12 cellular contexts compared by ENCODE assay signal in genomic region chr5:68450245-68450852, GRCh38.
DNase-seq lines count a peak whose midpoint lies in the region; ATAC-seq and TF ChIP-seq lines count a peak whose summit lies in the region.
"Had no signal": no experiment of that assay in that cellular context is flagged by ENCODE, and none has a peak within 500 bp of the region (broad histone marks: within the 10 kb centered on the region; RNA-seq: fewer than 3 reads in every experiment).

No MANE protein-coding gene starts in this region.

- H3K27ac ChIP-seq in lung (ENCODE audit: low read depth in 1 of 2, low read length in 1 of 2) = no peak overlapping the region
- H3K27ac ChIP-seq in tibial artery = peak overlapping the region; percentile 50 to 59
- no peak overlapping the region for H3K27ac ChIP-seq in sigmoid colon
- H3K27ac ChIP-seq: SJSA1 had no signal

- H3K9me3 ChIP-seq in lung (ENCODE audit: control insufficient read depth in 2 of 2, insufficient read depth in 1 of 2, low read length in 1 of 2) (no peaks in the 10 kb centered on the region), tibial artery (no peaks in the 10 kb centered on the region), sigmoid colon (no peaks in the 10 kb centered on the region)
- H3K9me3 ChIP-seq: SJSA1 had no signal

- no peak overlapping the region for H3K4me3 ChIP-seq in epithelial cell of esophagus (ENCODE audit: low read length)
- H3K4me3 ChIP-seq in lung = no peak overlapping the region
- no peak overlapping the region for H3K4me3 ChIP-seq in tibial artery
- H3K4me3 ChIP-seq in sigmoid colon = no peak overlapping the region
- H3K4me3 ChIP-seq: SJSA1 had no signal

- DNase-seq in NCI-H226 = peak; percentile 43
- peak; percentile 73 for DNase-seq in epithelial cell of esophagus (ENCODE audit: low read depth)
- no peak for DNase-seq in lung (ENCODE audit: low spot score)
- no peak for DNase-seq in tibial artery
- no peak for DNase-seq in NK-92 treated with Interleukin-12 subunit alpha and Interleukin-12 subunit beta, amount 100 ng/mL, for 24 hours (lab: John Stamatoyannopoulos, UW)
- DNase-seq in sigmoid colon = no peak
- no peak for DNase-seq in NCI-H2107 treated with DMSO at 0.1 percent for 48 hours (lab: John Stamatoyannopoulos, UW; ENCODE audit: unreplicated experiment)
- DNase-seq: activated CD4-positive, alpha-beta memory T cell treated with anti-CD3 and anti-CD28 coated beads, Interleukin-2, amount 10 ng/mL, durations not matched to agents 7 days and 5 days; CD4-positive, alpha-beta T cell; GF-D8; NCI-H1930 had no signal

- TF ChIP-seq CTCF in epithelial cell of esophagus (IDR thresholded peaks at IDR 0.05; ENCODE audit: insufficient read depth, low read depth, low read length, missing control alignments) = no peak
- TF ChIP-seq CTCF in lung (IDR thresholded peaks at IDR 0.05; ENCODE audit: control extremely low read depth, extremely low read depth) = no peak
- TF ChIP-seq CTCF in tibial artery (IDR thresholded peaks at IDR 0.05) = no peak
- no peak for TF ChIP-seq CTCF in sigmoid colon (IDR thresholded peaks at IDR 0.05)

- ATAC-seq in lung (ENCODE audit: insufficient read depth, low FRiP score) = peak; percentile 30

- H3K4me1 ChIP-seq in lung (ENCODE audit: control insufficient read depth in 2 of 2, insufficient read depth in 2 of 2, low read length in 2 of 2) (peaks cover 0 to 3% of the 10 kb centered on the region in 2 donors), tibial artery (peaks cover 0 to 22% (median 0%) of the 10 kb centered on the region in 4 donors), sigmoid colon (peaks cover 0 to 10% (median 3%) of the 10 kb centered on the region in 4 donors)
- H3K4me1 ChIP-seq: SJSA1 had no signal

- intact Hi-C loops in tibial artery (cut with DNase I; ENCODE audit: low total_unique reads) = no loop called here
- intact Hi-C loops in sigmoid colon (cut with DNase I) = loop anchor here (10.0 kb wide), 1 partner anchor 1456 kb away; no protein-coding TSS in a partner anchor

- no peak for TF ChIP-seq POLR2A in sigmoid colon (IDR thresholded peaks at IDR 0.05)

- TF ChIP-seq EP300 in sigmoid colon (IDR thresholded peaks at IDR 0.05) = no peak

- H3K27me3 ChIP-seq in lung (ENCODE audit: control insufficient read depth, insufficient read depth) = no peaks in the 10 kb centered on the region
- no peaks in the 10 kb centered on the region for H3K27me3 ChIP-seq in tibial artery
- H3K27me3 ChIP-seq in sigmoid colon = no peaks in the 10 kb centered on the region
- H3K27me3 ChIP-seq: SJSA1 had no signal

- 64 to 72% methylated on average over 5 of the region's 5 CpGs for WGBS in lung, 2 donors
- WGBS in sigmoid colon, 2 donors = 85 to 88% methylated on average over 5 of the region's 5 CpGs

- H3K36me3 ChIP-seq in lung (ENCODE audit: control insufficient read depth in 2 of 2, insufficient read depth in 2 of 2, low read length in 2 of 2) (no peaks in the 10 kb centered on the region), tibial artery (no peaks in the 10 kb centered on the region), sigmoid colon (no peaks in the 10 kb centered on the region)
- H3K36me3 ChIP-seq: SJSA1 had no signal

Comparison
In these comparisons a context has a peak if more than half of its experiments do, and no peak if none do; other contexts are left out.
1. DNase-seq: peak in NCI-H226 (single experiment) and epithelial cell of esophagus (single experiment); none in lung (single experiment), tibial artery (0 of 2), NK-92 treated with Interleukin-12 subunit alpha and Interleukin-12 subunit beta, amount 100 ng/mL, for 24 hours (single experiment), sigmoid colon (single experiment) and NCI-H2107 treated with DMSO at 0.1 percent for 48 hours (single experiment).
2. H3K27ac ChIP-seq: peak in tibial artery (2 of 2); none in lung (0 of 2) and sigmoid colon (0 of 4).